ENCODE assay signal across 2 cellular contexts in genomic region chr11:75717608-75718403, GRCh38.
A peak's percentile ranks its signal among the peaks of the same experiment; 100 is the strongest.
TF ChIP-seq lines count a peak whose summit lies in the region.

Gene MOGAT2, plus strand, starts transcription at chr11:75717838. Its CDS starts 51 bp downstream, at chr11:75717889.

TF ChIP-seq in GM12878, 131 proteins besides CTCF, POLR2A, EP300 and RAD21:
- TF ChIP-seq STAT1 (conservative IDR thresholded peaks at IDR 0.05) (no peak), ZBTB4 (CRISPR knock-in tag; IDR thresholded peaks at IDR 0.05) (no peak), NBN (IDR thresholded peaks at IDR 0.05) (no peak)

TF ChIP-seq in HepG2, 621 proteins besides CTCF, POLR2A, EP300 and RAD21:
- TF ChIP-seq HOXA7 (CRISPR knock-in tag; IDR thresholded peaks at IDR 0.05): no peak
- no peak for TF ChIP-seq MBNL3 (CRISPR knock-in tag; conservative IDR thresholded peaks at IDR 0.05)
- TF ChIP-seq SCMH1 (CRISPR knock-in tag; IDR thresholded peaks at IDR 0.05; ENCODE audit: borderline replicate concordance): no peak
- TF ChIP-seq ZNF224 (CRISPR knock-in tag; IDR thresholded peaks at IDR 0.05): no peak
- no peak for TF ChIP-seq TAF1 (CRISPR knock-in tag; IDR thresholded peaks at IDR 0.05)
- TF ChIP-seq NFKB2 (CRISPR knock-in tag; IDR thresholded peaks at IDR 0.05; ENCODE audit: borderline replicate concordance): peak; percentile 41; the same call in 1 of the 2 replicates
- no peak for TF ChIP-seq MIER2 (CRISPR knock-in tag; IDR thresholded peaks at IDR 0.05)
- peak; percentile 44; the same call in 1 of the 2 replicates for TF ChIP-seq ZBTB33 (CRISPR knock-in tag; IDR thresholded peaks at IDR 0.05)
- no peak for TF ChIP-seq ZNF343 (CRISPR knock-in tag; IDR thresholded peaks at IDR 0.05)
- TF ChIP-seq KDM5B (CRISPR knock-in tag; IDR thresholded peaks at IDR 0.05; ENCODE audit: borderline replicate concordance): no peak
- 0 out of 2 replicates have a peak, but pooled peaks have one; percentile 10 for TF ChIP-seq ZNF83 (CRISPR knock-in tag; IDR thresholded peaks at IDR 0.05; ENCODE audit: borderline replicate concordance)
TF ChIP-seq in HepG2: peak in this region for 3.
